11 cellular contexts compared by ENCODE assay signal in genomic region chr9:121568541-121569265, GRCh38.
A peak's percentile ranks its signal among the peaks of the same experiment; 100 is the strongest.
DNase-seq lines count a peak whose midpoint lies in the region; ATAC-seq and TF ChIP-seq lines count a peak whose summit lies in the region.
"Had no signal": no experiment of that assay in that cellular context is flagged by ENCODE, and none has a peak within 500 bp of the region (broad histone marks: within the 10 kb centered on the region; RNA-seq: fewer than 3 reads in every experiment).

No MANE protein-coding gene starts in this region.

- ATAC-seq in left cardiac atrium: peak; percentile 72 to 82
- no peak for ATAC-seq in HG02981 (IDR thresholded peaks at IDR 0.05; ENCODE audit: unreplicated experiment)
- no peak for ATAC-seq in HG03354 (IDR thresholded peaks at IDR 0.05; ENCODE audit: poor library complexity, severe bottlenecking, unreplicated experiment)

- no peak overlapping the region for H3K4me3 ChIP-seq in AG10803 (ENCODE audit: low read length)

- POLR2A ChIA-PET in GM10248 (lab: Yijun Ruan, JAX): no interaction called here

- H3K27ac ChIP-seq in VCaP: peak overlapping the region; percentile 18; the same call in 1 of the 2 replicates

- DNase-seq in AG10803 (ENCODE audit: low read depth): peak; percentile 33
- DNase-seq in left cardiac atrium: peak; percentile 74
- DNase-seq in posterior vena cava (ENCODE audit: low spot score): peak; percentile 92
- no peak for DNase-seq in GM10248 (ENCODE audit: extremely low spot score)
- no peak for DNase-seq in ecto neural progenitor cell (ENCODE audit: low spot score)
- DNase-seq: activated CD4-positive, alpha-beta T cell treated with anti-CD3 and anti-CD28 coated beads for 48 hours; activated naive CD8-positive, alpha-beta T cell treated with anti-CD3 and anti-CD28 coated beads for 36 hours; stimulated activated CD4-positive, alpha-beta T cell treated with anti-CD3 and anti-CD28 coated beads, Interleukin-2, amount 100 ng/mL, for 48 hours had no signal

- CTCF ChIA-PET in GM10248 (lab: Yijun Ruan, JAX): interaction anchor here (1.0 kb wide), 1 partner anchor 18 kb away, joined by 3 read pairs; no protein-coding TSS in a partner anchor

- intact Hi-C loops in left cardiac atrium (cut with DNase I): no loop called here
- intact Hi-C loops in posterior vena cava (cut with DNase I): loop anchor here in 1 of 2 donors (5.0 kb wide), 1 partner anchor 34 kb away; no protein-coding TSS in a partner anchor

- no peak for TF ChIP-seq CTCF in AG10803 (conservative IDR thresholded peaks at IDR 0.05; ENCODE audit: low read length)
- no peak for TF ChIP-seq CTCF in VCaP (conservative IDR thresholded peaks at IDR 0.05)
- TF ChIP-seq CTCF in GM10248 (IDR thresholded peaks at IDR 0.05; ENCODE audit: control extremely low read depth, extremely low read depth, low read depth, missing control alignments): no peak

Comparison
In these comparisons a context has a peak if more than half of its experiments do, and no peak if none do; other contexts are left out.
1. DNase-seq: peak in AG10803 (single experiment), left cardiac atrium (single experiment) and posterior vena cava (single experiment); none in GM10248 (single experiment) and ecto neural progenitor cell (single experiment).
2. ATAC-seq: peak in left cardiac atrium (2 of 2); none in HG02981 (single experiment) and HG03354 (single experiment).